ENCODE assay signal across 1 cellular context in genomic region chr12:3314306-3314663, GRCh38.
TF ChIP-seq lines count a peak whose summit lies in the region.

No MANE protein-coding gene starts in this region.

TF ChIP-seq in IMR-90, 13 proteins besides CTCF, POLR2A, EP300 and RAD21:
- TF ChIP-seq RCOR1 (IDR thresholded peaks at IDR 0.05; ENCODE audit: insufficient replicate concordance, low read length) (no peak), CHD1 (IDR thresholded peaks at IDR 0.05; ENCODE audit: low read depth, low read length) (no peak), FOS (IDR thresholded peaks at IDR 0.05; ENCODE audit: low read depth, low read length) (no peak), MAZ (IDR thresholded peaks at IDR 0.05; ENCODE audit: borderline replicate concordance, low read depth, low read length) (no peak), RFX5 (IDR thresholded peaks at IDR 0.05; ENCODE audit: low read depth, low read length) (no peak), NFE2L2 (IDR thresholded peaks at IDR 0.05; ENCODE audit: low read depth, low read length) (no peak), BHLHE40 (IDR thresholded peaks at IDR 0.05; ENCODE audit: low read depth, low read length) (no peak), SMC3 (IDR thresholded peaks at IDR 0.05; ENCODE audit: low read depth, low read length) (no peak), CEBPB (IDR thresholded peaks at IDR 0.05; ENCODE audit: low read depth, low read length) (no peak), MAFK (IDR thresholded peaks at IDR 0.05; ENCODE audit: low read depth, low read length) (no peak), USF2 (IDR thresholded peaks at IDR 0.05; ENCODE audit: low read depth, low read length) (no peak), MXI1 (IDR thresholded peaks at IDR 0.05; ENCODE audit: borderline replicate concordance, low read depth, low read length) (no peak)
- TF ChIP-seq, protein P1, sequence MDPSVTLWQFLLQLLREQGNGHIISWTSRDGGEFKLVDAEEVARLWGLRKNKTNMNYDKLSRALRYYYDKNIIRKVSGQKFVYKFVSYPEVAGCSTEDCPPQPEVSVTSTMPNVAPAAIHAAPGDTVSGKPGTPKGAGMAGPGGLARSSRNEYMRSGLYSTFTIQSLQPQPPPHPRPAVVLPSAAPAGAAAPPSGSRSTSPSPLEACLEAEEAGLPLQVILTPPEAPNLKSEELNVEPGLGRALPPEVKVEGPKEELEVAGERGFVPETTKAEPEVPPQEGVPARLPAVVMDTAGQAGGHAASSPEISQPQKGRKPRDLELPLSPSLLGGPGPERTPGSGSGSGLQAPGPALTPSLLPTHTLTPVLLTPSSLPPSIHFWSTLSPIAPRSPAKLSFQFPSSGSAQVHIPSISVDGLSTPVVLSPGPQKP (IDR thresholded peaks at IDR 0.05; ENCODE audit: borderline replicate concordance, low read depth, low read length), result no peak
